ENCODE assay signal across 10 cellular contexts in the genomic region with DNA sequence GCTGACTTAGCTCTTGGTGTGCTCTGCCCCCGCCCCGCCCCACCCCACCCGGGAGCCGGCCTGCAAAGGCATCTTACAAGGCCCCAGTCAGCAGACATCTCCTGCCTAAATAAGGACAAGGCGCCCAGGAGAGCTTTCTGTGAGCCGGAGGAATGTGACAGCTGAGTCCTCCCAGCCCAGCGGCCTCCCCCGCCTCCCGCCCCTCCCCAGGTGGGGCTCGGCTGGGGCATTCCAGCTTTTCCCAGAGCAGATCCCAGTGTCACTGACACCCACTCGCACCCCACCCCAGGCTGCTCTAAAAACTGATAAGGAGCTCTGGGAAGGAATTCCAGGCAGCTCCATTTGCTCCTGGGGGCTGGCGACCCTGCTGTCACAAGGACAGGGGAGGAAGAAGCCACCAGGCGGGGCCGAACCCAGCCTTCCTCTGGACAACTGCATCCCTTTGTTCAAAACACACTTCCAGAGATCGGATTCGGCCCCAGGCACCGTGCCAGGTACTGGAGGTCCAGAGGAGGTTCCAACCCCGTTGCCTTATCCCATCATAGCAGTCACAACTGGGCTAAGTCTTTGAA. TPM values are rescaled to one million over a fixed set of nuclear protein-coding genes. Genes with fewer than 3 reads are reported as not detected.
DNase-seq lines count a peak whose midpoint lies in the region; ATAC-seq, FAIRE-seq and TF ChIP-seq lines count a peak whose summit lies in the region.
"Had no signal": no experiment of that assay in that cellular context is flagged by ENCODE, and none has a peak within 500 bp of the region (broad histone marks: within the 10 kb centered on the region; RNA-seq: fewer than 3 reads in every experiment).

No MANE protein-coding gene starts in this region.

- DNase-seq in EL (peak; percentile 44), astrocyte (ENCODE audit: low read depth) (peak; percentile 77), hepatocyte (ENCODE audit: low spot score) (peak; percentile 79), progenitor cell of endocrine pancreas (ENCODE audit: low spot score, unreplicated experiment) (peak; percentile 12), NCI-H2081 (lab: John Stamatoyannopoulos, UW) (no peak), T-helper 9 cell (no peak)
- DNase-seq in stimulated activated CD4-positive, alpha-beta T cell treated with anti-CD3 and anti-CD28 coated beads, Interleukin-4, amount 100 ng/mL, for 1 hour, result no peak
- DNase-seq in stimulated activated naive B cell treated with anti-CD40 and anti-IgM and Interleukin-4, amounts not matched to agents 10 μg/mL and 1 μg/mL and 100 μg/mL, for 72 hours, result no peak

- H3K36me3 Mint-ChIP-seq in astrocyte (ENCODE audit: low read depth, unreplicated experiment) (no peaks in the 10 kb centered on the region), progenitor cell of endocrine pancreas (ENCODE audit: insufficient read depth) (no peaks in the 10 kb centered on the region)
- H3K36me3 Mint-ChIP-seq in stimulated activated naive B cell treated with anti-CD40 and anti-IgM and Interleukin-4, amounts not matched to agents 10 μg/mL and 1 μg/mL and 100 μg/mL, for 72 hours, result peaks cover 0 to 1% of the 10 kb centered on the region in 2 donors

- no peaks in the 10 kb centered on the region for H3K9me3 Mint-ChIP-seq in astrocyte (ENCODE audit: unreplicated experiment)
- H3K9me3 Mint-ChIP-seq in progenitor cell of endocrine pancreas (ENCODE audit: low read depth), result no peaks in the 10 kb centered on the region
- no peaks in the 10 kb centered on the region for H3K9me3 Mint-ChIP-seq in stimulated activated naive B cell treated with anti-CD40 and anti-IgM and Interleukin-4, amounts not matched to agents 10 μg/mL and 1 μg/mL and 100 μg/mL, for 72 hours

- TF ChIP-seq CTCF in astrocyte (IDR thresholded peaks at IDR 0.05; ENCODE audit: insufficient read depth, low read depth, low read length) (no peak), hepatocyte (IDR thresholded peaks at IDR 0.05; ENCODE audit: poor library complexity) (no peak), progenitor cell of endocrine pancreas (IDR thresholded peaks at IDR 0.05; ENCODE audit: unreplicated experiment) (no peak)

- H3K27me3 ChIP-seq in astrocyte (ENCODE audit: insufficient read depth, low read length) (no peaks in the 10 kb centered on the region), hepatocyte (no peaks in the 10 kb centered on the region)

- no peak overlapping the region for H3K4me3 ChIP-seq in astrocyte (ENCODE audit: insufficient read depth, low read depth, low read length)
- H3K4me3 ChIP-seq in hepatocyte, result no peak overlapping the region
- H3K4me3 ChIP-seq: SK-N-MC had no signal

- H3K36me3 ChIP-seq in astrocyte (ENCODE audit: insufficient read depth, low read length) (no peaks in the 10 kb centered on the region), hepatocyte (replicated peaks; ENCODE audit: insufficient read depth, low read depth) (no peaks in the 10 kb centered on the region)

- H3K9me3 ChIP-seq in astrocyte (ENCODE audit: insufficient read depth, low read depth, low read length) (no peaks in the 10 kb centered on the region), hepatocyte (ENCODE audit: low read depth) (no peaks in the 10 kb centered on the region)

- no peaks in the 10 kb centered on the region for H3K9me2 ChIP-seq in hepatocyte (replicated peaks; ENCODE audit: insufficient read depth)

- H3K27ac Mint-ChIP-seq in astrocyte (ENCODE audit: unreplicated experiment) (peak overlapping the region; percentile 62), progenitor cell of endocrine pancreas (peak overlapping the region; percentile 64)
- H3K27ac Mint-ChIP-seq in stimulated activated naive B cell treated with anti-CD40 and anti-IgM and Interleukin-4, amounts not matched to agents 10 μg/mL and 1 μg/mL and 100 μg/mL, for 72 hours, result no peak overlapping the region

- H3K4me1 Mint-ChIP-seq in astrocyte (ENCODE audit: low read depth, unreplicated experiment) (peaks cover 31% of the 10 kb centered on the region), progenitor cell of endocrine pancreas (ENCODE audit: low read depth) (no peaks in the 10 kb centered on the region)
- peaks cover 8 to 11% of the 10 kb centered on the region in 2 donors for H3K4me1 Mint-ChIP-seq in stimulated activated naive B cell treated with anti-CD40 and anti-IgM and Interleukin-4, amounts not matched to agents 10 μg/mL and 1 μg/mL and 100 μg/mL, for 72 hours

- H2AFZ ChIP-seq in astrocyte (ENCODE audit: low read depth, low read length), result peak overlapping the region; percentile 60
- no peak overlapping the region for H2AFZ ChIP-seq in hepatocyte

- H3K27ac ChIP-seq in astrocyte (ENCODE audit: low read depth, low read length) (peak overlapping the region; percentile 30), hepatocyte (peak overlapping the region; percentile 77)
- H3K27ac ChIP-seq: SK-N-MC had no signal

- no peak for ATAC-seq in stimulated activated naive B cell treated with anti-CD40 and anti-IgM and Interleukin-4, amounts not matched to agents 10 μg/mL and 1 μg/mL and 100 μg/mL, for 72 hours (replicated peaks)

- no peaks in the 10 kb centered on the region for H3K79me2 ChIP-seq in astrocyte (ENCODE audit: insufficient read depth, low read length)
- no peaks in the 10 kb centered on the region for H3K79me2 ChIP-seq in hepatocyte

- no peaks in the 10 kb centered on the region for H4K20me1 ChIP-seq in astrocyte (ENCODE audit: insufficient read depth, low read length)
- no peaks in the 10 kb centered on the region for H4K20me1 ChIP-seq in hepatocyte (ENCODE audit: insufficient read depth, poor library complexity, severe bottlenecking)

- WGBS in hepatocyte (ENCODE audit: low lambda C conversion rate, missing lambda C conversion rate), result 24% methylated on average over 11 of the region's 18 CpGs

- H3K4me3 Mint-ChIP-seq in astrocyte (ENCODE audit: unreplicated experiment) (no peak overlapping the region), progenitor cell of endocrine pancreas (ENCODE audit: low read depth) (no peak overlapping the region)
- H3K4me3 Mint-ChIP-seq in stimulated activated naive B cell treated with anti-CD40 and anti-IgM and Interleukin-4, amounts not matched to agents 10 μg/mL and 1 μg/mL and 100 μg/mL, for 72 hours, result no peak overlapping the region

- peaks cover 14% of the 10 kb centered on the region for H3K4me1 ChIP-seq in astrocyte (ENCODE audit: insufficient read depth, low read length)
- peaks cover 12% of the 10 kb centered on the region for H3K4me1 ChIP-seq in hepatocyte (ENCODE audit: insufficient read depth)

- H3K9ac ChIP-seq in astrocyte (ENCODE audit: low read length), result no peak overlapping the region

- H3K4me2 ChIP-seq in astrocyte (ENCODE audit: low read length), result peak overlapping the region; percentile 41
- peak overlapping the region; percentile 35 for H3K4me2 ChIP-seq in hepatocyte

- FAIRE-seq in astrocyte (lab: Jason Lieb, UNC), result no peak

- H3K27me3 Mint-ChIP-seq in astrocyte (ENCODE audit: low read depth, unreplicated experiment) (peaks cover 2% of the 10 kb centered on the region), progenitor cell of endocrine pancreas (no peaks in the 10 kb centered on the region)
- H3K27me3 Mint-ChIP-seq in stimulated activated naive B cell treated with anti-CD40 and anti-IgM and Interleukin-4, amounts not matched to agents 10 μg/mL and 1 μg/mL and 100 μg/mL, for 72 hours, result peaks cover 33 to 38% of the 10 kb centered on the region in 2 donors

RNA-seq across cellular contexts. Expression of a gene that starts 49.7 kb away (rescaled TPM):
- total RNA-seq in astrocyte (18.1 and 18.5 TPM in 2 replicates), hepatocyte (5.7 and 6.6 TPM in 2 replicates), progenitor cell of endocrine pancreas (0.12 and 0.24 TPM in 2 replicates)
- 8.3 and 13.5 TPM in 2 replicates for polyA plus RNA-seq in hepatocyte
- total RNA-seq: activated CD8-positive, alpha-beta memory T cell treated with anti-CD3 and anti-CD28 coated beads for 36 hours had no signal

Comparison
In these comparisons a context has a peak if more than half of its experiments do, and no peak if none do; other contexts are left out.
1. DNase-seq: peak in EL (single experiment), astrocyte (single experiment), hepatocyte (single experiment) and progenitor cell of endocrine pancreas (single experiment); none in NCI-H2081 (0 of 2), T-helper 9 cell (single experiment), stimulated activated CD4-positive, alpha-beta T cell treated with anti-CD3 and anti-CD28 coated beads, Interleukin-4, amount 100 ng/mL, for 1 hour (single experiment) and stimulated activated naive B cell treated with anti-CD40 and anti-IgM and Interleukin-4, amounts not matched to agents 10 μg/mL and 1 μg/mL and 100 μg/mL, for 72 hours (single experiment).